7 cellular contexts compared by ENCODE assay signal in the genomic region with DNA sequence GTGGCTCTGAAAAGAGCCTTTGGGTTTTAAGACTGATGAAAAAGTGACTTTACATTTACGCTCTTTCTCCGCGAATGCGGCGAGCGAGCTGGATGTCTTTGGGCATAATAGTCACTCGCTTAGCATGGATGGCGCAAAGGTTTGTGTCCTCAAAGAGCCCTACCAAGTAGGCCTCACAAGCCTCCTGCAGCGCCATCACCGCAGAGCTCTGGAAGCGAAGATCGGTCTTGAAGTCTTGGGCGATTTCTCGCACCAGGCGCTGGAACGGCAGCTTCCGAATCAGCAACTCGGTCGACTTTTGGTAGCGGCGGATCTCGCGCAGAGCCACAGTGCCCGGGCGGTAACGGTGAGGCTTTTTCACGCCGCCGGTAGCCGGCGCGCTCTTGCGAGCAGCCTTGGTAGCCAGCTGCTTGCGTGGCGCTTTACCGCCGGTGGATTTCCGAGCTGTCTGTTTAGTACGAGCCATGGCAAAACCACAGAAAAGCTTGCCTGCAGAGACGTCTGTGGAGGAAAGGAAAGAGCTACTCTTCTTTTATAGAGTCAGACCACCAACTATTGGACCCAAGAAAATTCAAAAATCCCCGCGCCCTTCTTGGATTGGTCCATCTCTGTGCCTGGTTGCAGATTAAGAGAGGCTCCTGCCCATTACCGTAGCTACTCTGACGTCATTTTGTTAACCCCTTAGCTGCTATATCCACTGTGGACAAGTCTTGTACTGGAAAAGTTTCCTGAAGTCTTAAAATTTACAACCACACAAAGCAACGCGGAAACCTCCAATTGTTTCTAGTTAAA. TPM values are rescaled to one million over a fixed set of nuclear protein-coding genes. Genes with fewer than 3 reads are reported as not detected.
DNase-seq lines count a peak whose midpoint lies in the region; ATAC-seq and TF ChIP-seq lines count a peak whose summit lies in the region.

No MANE protein-coding gene starts in this region.

- ATAC-seq in HG02870 (IDR thresholded peaks at IDR 0.05; ENCODE audit: unreplicated experiment) (peak; percentile 53), left cardiac atrium (peak; percentile 86 to 88)

- in situ Hi-C loops in GM13977 (cut with MboI; ENCODE audit: low pct_unique_long_range_greater_than_20kb, low sequenced_read_pairs, unreplicated experiment) = loop anchor here (10.0 kb wide), 2 partner anchors 1103 to 1843 kb away; a partner anchor contains a TSS

- DNase-seq in GM13977 (ENCODE audit: low spot score) = peak; percentile 87
- peak; percentile 96 for DNase-seq in NCI-H1436 (lab: John Stamatoyannopoulos, UW)
- DNase-seq in SW480 (ENCODE audit: low spot score) = peak; percentile 98
- DNase-seq in amygdala (lab: John Stamatoyannopoulos, UW) = peak in 54 of 56 donors; percentile 1 to 93 (median 65)
- peak; percentile 79 for DNase-seq in left cardiac atrium
- peak in 9 of 10 donors; percentile 65 to 96 (median 81) for DNase-seq in posterior cingulate gyrus

- peak; percentile 21 for TF ChIP-seq CTCF in GM13977 (IDR thresholded peaks at IDR 0.05; ENCODE audit: extremely low read depth, insufficient read depth, missing control alignments)

- intact Hi-C loops in left cardiac atrium (cut with DNase I) = no loop called here
- intact Hi-C loops in posterior cingulate gyrus (cut with DNase I) = no loop called here

RNA-seq across cellular contexts. Expression of a gene that starts 55.4 kb away (rescaled TPM):
- 1 to 10 TPM; 6.0 to 8.8 TPM for total RNA-seq in left cardiac atrium

Comparison
In these comparisons a context has a peak if more than half of its experiments do, and no peak if none do; other contexts are left out.
1. Peak in every context shown above with its lines: DNase-seq and ATAC-seq.